8 cellular contexts compared by ENCODE assay signal in genomic region chr6:118933855-118934460, GRCh38. TPM values are rescaled to one million over a fixed set of nuclear protein-coding genes. Genes with fewer than 3 reads are reported as not detected.
DNase-seq lines count a peak whose midpoint lies in the region; ATAC-seq, FAIRE-seq and TF ChIP-seq lines count a peak whose summit lies in the region.

No MANE protein-coding gene starts in this region.

- CTCF ChIA-PET in GM12878 (lab: Yijun Ruan, JAX) = interaction anchor here (1.1 to 3.6 kb wide), 3 partner anchors 38 to 177 kb away, joined by 3 to 22 read pairs (median 3); no protein-coding TSS in a partner anchor

- no peaks in the 10 kb centered on the region for H4K20me1 ChIP-seq in GM12878 (ENCODE audit: control insufficient read depth, insufficient read depth)

- H3K4me1 ChIP-seq in GM12878 (ENCODE audit: control insufficient read depth, insufficient read depth, low read length) (no peaks in the 10 kb centered on the region), mucosa of stomach (ENCODE audit: control insufficient read depth, insufficient read depth, low read length) (no peaks in the 10 kb centered on the region)

- H3K9ac ChIP-seq in GM12878 (ENCODE audit: control insufficient read depth, insufficient read depth, low read length) (peak overlapping the region; percentile 39; the same call in 1 of the 2 replicates), mucosa of stomach (ENCODE audit: low read length) (peak overlapping the region; percentile 10)

- POLR2A ChIA-PET in GM12878 (lab: Charles Lee) = interaction anchor here (0.7 to 2.3 kb wide), 5 partner anchors 14 to 41 kb away, joined by 3 to 14 read pairs (median 3); partner anchors contain the start of gene ASF1A

- peak overlapping the region; percentile 94 for H3K4me2 ChIP-seq in GM12878 (ENCODE audit: control insufficient read depth, insufficient read depth)

- H3K79me2 ChIP-seq in GM12878 (ENCODE audit: control insufficient read depth, insufficient read depth, low read length) = peaks cover 9% of the 10 kb centered on the region

- no peaks in the 10 kb centered on the region for H3K27me3 ChIP-seq in GM12878 (replicated peaks in 1 of 2; ENCODE audit: control insufficient read depth in 2 of 2, insufficient read depth in 2 of 2, low read length in 1 of 2)
- H3K27me3 ChIP-seq in mucosa of stomach (ENCODE audit: control insufficient read depth, insufficient read depth, low read length) = no peaks in the 10 kb centered on the region

- in situ Hi-C loops in GM12878 (cut with MboI) = no loop called here

- FAIRE-seq in GM12878 (lab: Jason Lieb, UNC) = no peak

- BruUV-seq in GM12878 (replicated peaks; lab: Mats Ljungman, UMichigan) = no TSS peak

- ATAC-seq in HG03064 (IDR thresholded peaks at IDR 0.05; ENCODE audit: low read depth, unreplicated experiment) (peak; percentile 0), GM12878 (no peak)

- SMC1A ChIA-PET in GM12878 (lab: Charles Lee; ENCODE audit: uncharacterized antibody, unreplicated experiment) = interaction anchor here (0.6 to 2.7 kb wide), 4 partner anchors 15 to 40 kb away, joined by 3 to 15 read pairs (median 4); partner anchors contain the start of gene ASF1A

- H2AFZ ChIP-seq in GM12878 (ENCODE audit: control insufficient read depth, low read depth, low read length) = peak overlapping the region; percentile 95

- TF ChIP-seq EP300 in GM12878 (IDR thresholded peaks at IDR 0.05; ENCODE audit: borderline replicate concordance in 1 of 2, control insufficient read depth in 1 of 2, low read depth in 2 of 2, low read length in 2 of 2) = no peak

- H3K27ac ChIP-seq in GM12878 (ENCODE audit: control insufficient read depth, insufficient read depth) = peak overlapping the region; percentile 37

- H3K36me3 ChIP-seq in GM12878 (ENCODE audit: control insufficient read depth in 2 of 2, insufficient read depth in 2 of 2, low read length in 1 of 2) (peaks cover 0 to 3% of the 10 kb centered on the region in 2 experiments; a peak in 1 of 4 replicates), mucosa of stomach (ENCODE audit: control insufficient read depth, insufficient read depth, low read length) (peaks cover 4% of the 10 kb centered on the region)

- intact Hi-C loops in GM12878 (cut with micrococcal nuclease; ENCODE audit: unreplicated experiment) = loop anchor here (2.0 kb wide), 1 partner anchor 39 kb away; the partner anchor contains the start of gene ASF1A

- no peak for TF ChIP-seq POLR2A in GM12878 (IDR thresholded peaks at IDR 0.05; ENCODE audit: low read depth, low read length)

- no peak for TF ChIP-seq RAD21 in GM12878 (IDR thresholded peaks at IDR 0.05; ENCODE audit: insufficient read depth, low read depth, low read length)

- TF ChIP-seq CTCF in GM12878 (IDR thresholded peaks at IDR 0.05 in 2 of 3, conservative IDR thresholded peaks at IDR 0.05 in 1 of 3; ENCODE audit: control insufficient read depth in 2 of 3, extremely low read depth in 1 of 3, insufficient read depth in 1 of 3, low read depth in 3 of 3, low read length in 3 of 3) = no peak

- RAD21 ChIA-PET in GM12878 (lab: Charles Lee; ENCODE audit: unreplicated experiment) = interaction anchor here (1.0 to 1.9 kb wide), 3 partner anchors 31 to 416 kb away, joined by 4 to 5 read pairs (median 4); partner anchors contain the start of gene ASF1A

- H3K9me3 ChIP-seq in GM12878 (replicated peaks; ENCODE audit: control insufficient read depth, insufficient read depth, low read length) = no peaks in the 10 kb centered on the region; the same call in 1 of the 3 replicates
- no peaks in the 10 kb centered on the region for H3K9me3 ChIP-seq in mucosa of stomach (ENCODE audit: control insufficient read depth, low read length)

- DNase-seq in NCI-H1694 treated with DMSO at 0.1 percent for 48 hours (lab: John Stamatoyannopoulos, UW) (peak; percentile 20), NCI-H1694 (lab: John Stamatoyannopoulos, UW) (no peak), GM12878 (ENCODE audit: low read depth, low spot score) (no peak), SHP77 treated with DMSO at 0.1 percent for 48 hours (lab: John Stamatoyannopoulos, UW) (no peak), hippocampal formation (lab: John Stamatoyannopoulos, UW) (no peak)
- no peak for DNase-seq in stimulated activated naive CD4-positive, alpha-beta T cell (lab: John Stamatoyannopoulos, UW)

- H3K4me3 ChIP-seq in GM12878 (peak overlapping the region; percentile 99), mucosa of stomach (ENCODE audit: low read length) (peak overlapping the region; percentile 47)

- 22% methylated on average over 8 of the region's 8 CpGs for WGBS in GM12878 (ENCODE audit: insufficient coverage, insufficient replicate concordance, low lambda C conversion rate, missing lambda C conversion rate)

TF ChIP-seq in GM12878, 131 proteins besides CTCF, POLR2A, EP300 and RAD21:
- TF ChIP-seq TAF1 (IDR thresholded peaks at IDR 0.05; ENCODE audit: borderline replicate concordance, low read depth, low read length) = no peak
- TF ChIP-seq CHD2 (IDR thresholded peaks at IDR 0.05; ENCODE audit: borderline replicate concordance, low read depth, low read length) = no peak
- TF ChIP-seq CBX5 (IDR thresholded peaks at IDR 0.05; ENCODE audit: low read depth) = 0 out of 2 replicates have a peak, but pooled peaks have one; percentile 12
- no peak for TF ChIP-seq HSF1 (IDR thresholded peaks at IDR 0.05; ENCODE audit: low read depth, low read length)
- no peak for TF ChIP-seq IKZF1 (conservative IDR thresholded peaks at IDR 0.05)
- no peak for TF ChIP-seq WRNIP1 (IDR thresholded peaks at IDR 0.05; ENCODE audit: borderline replicate concordance, low read depth, low read length)
- no peak for TF ChIP-seq ZNF384 (IDR thresholded peaks at IDR 0.05; ENCODE audit: borderline replicate concordance, low read depth, low read length)

RNA-seq across cellular contexts. Expression of gene MCM9, which starts 1.0 kb away (rescaled TPM):
- 54.2 and 62.2 TPM in 2 replicates for total RNA-seq in GM12878 (2013; cell fraction: nucleolus; rRNA removed)
- total RNA-seq in GM12878 (2014; rRNA removed) = 9.8 and 11.2 TPM in 2 replicates
- total RNA-seq in GM12878 (2014; rRNA removed; fragmentation: Illumina TruSeq; extraction: Trizol) = 10.0 and 10.5 TPM in 2 replicates
- 11.4 and 11.7 TPM in 2 replicates for total RNA-seq in GM12878 (2021)
- polyA plus RNA-seq in GM12878 (2011; ENCODE audit: low read depth) = 5.3 TPM
- 7.3 and 10.5 TPM in 2 replicates for polyA plus RNA-seq in GM12878 (2011; rRNA removed)
- 3.0 and 4.6 TPM in 2 replicates for polyA plus RNA-seq in GM12878 (2011; cell fraction: cytosol; rRNA removed)
- 15.8 and 18.9 TPM in 2 replicates for polyA plus RNA-seq in GM12878 (2011; cell fraction: nucleus; rRNA removed)
- 6.2 and 8.4 TPM in 2 replicates for polyA plus RNA-seq in GM12878 (2012)
- 9.2 and 9.7 TPM in 2 replicates for polyA plus RNA-seq in GM12878 (2014; fragmentation: Illumina TruSeq; extraction: Trizol)
- 1 to 10 TPM; 3.4 to 4.1 TPM for polyA plus RNA-seq in GM12878 (2014; fragmentation: Nextera tagmentation; extraction: Ambion mirVana)
- polyA plus RNA-seq in GM12878 (2014; rRNA removed) = 7.6 and 8.9 TPM in 2 replicates
- polyA plus RNA-seq in GM12878 (2016; fragmentation: Nextera tagmentation; extraction: Ambion mirVana) = 10 to 100 TPM; 15.8 to 18.5 TPM
- polyA minus RNA-seq in GM12878 (2011; rRNA and poly(A)+ RNA removed) = 14.3 and 15.5 TPM in 2 replicates
- 1.9 and 4.4 TPM in 2 replicates for polyA minus RNA-seq in GM12878 (2011; cell fraction: cytosol; rRNA and poly(A)+ RNA removed)
- polyA minus RNA-seq in GM12878 (2011; cell fraction: nucleus; rRNA and poly(A)+ RNA removed) = 23.6 and 37.4 TPM in 2 replicates

RNA-seq across cellular contexts. Expression of gene ASF1A, which starts 40.0 kb away (rescaled TPM):
- 11.9 and 12.6 TPM in 2 replicates for total RNA-seq in GM12878 (2013; cell fraction: nucleolus; rRNA removed)
- total RNA-seq in GM12878 (2014; rRNA removed) = 34.7 and 42.2 TPM in 2 replicates
- 34.0 and 35.7 TPM in 2 replicates for total RNA-seq in GM12878 (2014; rRNA removed; fragmentation: Illumina TruSeq; extraction: Trizol)
- 37.2 and 41.1 TPM in 2 replicates for total RNA-seq in GM12878 (2021)
- polyA plus RNA-seq in GM12878 (2011; ENCODE audit: low read depth) = 6.2 TPM
- polyA plus RNA-seq in GM12878 (2011; rRNA removed) = 25.8 and 39.0 TPM in 2 replicates
- 6.7 and 9.5 TPM in 2 replicates for polyA plus RNA-seq in GM12878 (2011; cell fraction: cytosol; rRNA removed)
- 9.9 and 11.9 TPM in 2 replicates for polyA plus RNA-seq in GM12878 (2011; cell fraction: nucleus; rRNA removed)
- 12.4 and 12.8 TPM in 2 replicates for polyA plus RNA-seq in GM12878 (2012)
- polyA plus RNA-seq in GM12878 (2014; fragmentation: Illumina TruSeq; extraction: Trizol) = 28.3 and 35.5 TPM in 2 replicates
- 10 to 100 TPM; 25.3 to 26.0 TPM for polyA plus RNA-seq in GM12878 (2014; fragmentation: Nextera tagmentation; extraction: Ambion mirVana)
- polyA plus RNA-seq in GM12878 (2014; rRNA removed) = 21.4 and 23.7 TPM in 2 replicates
- polyA plus RNA-seq in GM12878 (2016; fragmentation: Nextera tagmentation; extraction: Ambion mirVana) = 100 to 1,000 TPM in 1 of 2 experiments, 10 to 100 TPM in 1; 92.8 to 103 TPM
- polyA minus RNA-seq in GM12878 (2011; rRNA and poly(A)+ RNA removed) = 7.1 and 10.8 TPM in 2 replicates
- polyA minus RNA-seq in GM12878 (2011; cell fraction: cytosol; rRNA and poly(A)+ RNA removed) = 6.5 and 9.6 TPM in 2 replicates
- 7.9 and 12.1 TPM in 2 replicates for polyA minus RNA-seq in GM12878 (2011; cell fraction: nucleus; rRNA and poly(A)+ RNA removed)
